35 cellular contexts compared by ENCODE assay signal in genomic region chr1:78718566-78718965, GRCh38.
A peak's percentile ranks its signal among the peaks of the same experiment; 100 is the strongest.
DNase-seq lines count a peak whose midpoint lies in the region; FAIRE-seq and TF ChIP-seq lines count a peak whose summit lies in the region.
"Had no signal": no experiment of that assay in that cellular context is flagged by ENCODE, and none has a peak within 500 bp of the region (broad histone marks: within the 10 kb centered on the region; RNA-seq: fewer than 3 reads in every experiment).

No MANE protein-coding gene starts in this region.

- no TSS peak for BruUV-seq in endothelial cell of umbilical vein (replicated peaks; lab: Mats Ljungman, UMichigan)

- H3K4me3 ChIP-seq in endothelial cell of umbilical vein (replicated peaks in 1 of 3; ENCODE audit: insufficient read depth in 1 of 3, low read depth in 1 of 3, low read length in 3 of 3), result no peak overlapping the region
- H3K4me3 ChIP-seq: cardiac muscle cell, coronary artery, neural progenitor cell, tibial nerve had no signal

- intact Hi-C loops in endothelial cell of umbilical vein (cut with micrococcal nuclease), result loop anchor here (10.0 kb wide), 1 partner anchor 116 kb away; no protein-coding TSS in a partner anchor

- H3K27me3 Mint-ChIP-seq in osteocyte (ENCODE audit: unreplicated experiment), result no peaks in the 10 kb centered on the region

- no peaks in the 10 kb centered on the region for H3K36me3 Mint-ChIP-seq in osteocyte (ENCODE audit: unreplicated experiment)
- H3K36me3 Mint-ChIP-seq: activated naive CD4-positive, alpha-beta T cell treated with anti-CD3 and anti-CD28 coated beads, Interleukin-2, amount 50 U/mL, for 72 hours; neural progenitor cell had no signal

- H3K79me2 ChIP-seq in endothelial cell of umbilical vein (ENCODE audit: control insufficient read depth, insufficient read depth, low read length), result no peaks in the 10 kb centered on the region

- H3K27me3 ChIP-seq in endothelial cell of umbilical vein (ENCODE audit: control insufficient read depth in 2 of 2, insufficient read depth in 2 of 2, low read length in 2 of 2), result no peaks in the 10 kb centered on the region
- H3K27me3 ChIP-seq: cardiac muscle cell, neural progenitor cell, tibial nerve had no signal

- H3K4me1 Mint-ChIP-seq in osteocyte (ENCODE audit: unreplicated experiment), result peaks cover 84% of the 10 kb centered on the region
- H3K4me1 Mint-ChIP-seq: activated CD4-positive, alpha-beta T cell treated with anti-CD3 and anti-CD28 coated beads for 36 hours had no signal

- CTCF ChIA-PET in endothelial cell of umbilical vein (lab: Charles Lee), result no interaction called here

- H3K27ac ChIP-seq in endothelial cell of umbilical vein (ENCODE audit: insufficient read depth, low read depth, low read length), result no peak overlapping the region
- H3K27ac ChIP-seq: cardiac muscle cell, coronary artery, epithelial cell of prostate, neural progenitor cell, tibial nerve, VCaP had no signal

- dilution Hi-C loops in endothelial cell of umbilical vein (cut with MboI; ENCODE audit: extremely low pct_ligation_motif_present, low sequenced_read_pairs), result no loop called here

- no peak overlapping the region for H3K4me2 ChIP-seq in endothelial cell of umbilical vein (ENCODE audit: insufficient read depth, low read length)
- H3K4me2 ChIP-seq: neural progenitor cell had no signal

- no peak for TF ChIP-seq CTCF in endothelial cell of umbilical vein (IDR thresholded peaks at IDR 0.05; ENCODE audit: extremely low read depth in 1 of 2, insufficient read depth in 1 of 2, low read depth in 1 of 2, low read length in 2 of 2)
- TF ChIP-seq CTCF in osteocyte (IDR thresholded peaks at IDR 0.05), result no peak

- TF ChIP-seq POLR2A in endothelial cell of umbilical vein (IDR thresholded peaks at IDR 0.05; ENCODE audit: low read depth, low read length), result no peak

- H3K9me3 ChIP-seq in endothelial cell of umbilical vein (replicated peaks; ENCODE audit: control insufficient read depth, insufficient read depth, low read length), result no peaks in the 10 kb centered on the region
- H3K9me3 ChIP-seq: tibial nerve had no signal

- H3K9ac ChIP-seq in endothelial cell of umbilical vein (replicated peaks; ENCODE audit: extremely low read depth, insufficient read depth, low read length), result no peak overlapping the region
- H3K9ac ChIP-seq: neural progenitor cell had no signal

- POLR2A ChIA-PET in endothelial cell of umbilical vein (lab: Charles Lee), result no interaction called here

- peak overlapping the region; percentile 59 for H3K27ac Mint-ChIP-seq in osteocyte (ENCODE audit: unreplicated experiment)
- H3K27ac Mint-ChIP-seq: activated CD4-positive, alpha-beta T cell treated with anti-CD3 and anti-CD28 coated beads for 36 hours; activated naive CD4-positive, alpha-beta T cell treated with anti-CD3 and anti-CD28 coated beads, Interleukin-2, amount 50 U/mL, for 72 hours; neural progenitor cell had no signal

- no peaks in the 10 kb centered on the region for H3K9me1 ChIP-seq in endothelial cell of umbilical vein (replicated peaks; ENCODE audit: control insufficient read depth, extremely low read depth, insufficient read depth, low read length)

- H2AFZ ChIP-seq in endothelial cell of umbilical vein (ENCODE audit: low read depth, low read length), result peak overlapping the region; percentile 54
- H2AFZ ChIP-seq: neural progenitor cell had no signal

- H3K36me3 ChIP-seq in endothelial cell of umbilical vein (ENCODE audit: control insufficient read depth in 2 of 2, extremely low read depth in 1 of 2, insufficient read depth in 2 of 2, low read length in 2 of 2), result no peaks in the 10 kb centered on the region
- H3K36me3 ChIP-seq: cardiac muscle cell, neural progenitor cell, tibial nerve had no signal

- no peak overlapping the region for H3K4me3 Mint-ChIP-seq in osteocyte (ENCODE audit: unreplicated experiment)
- H3K4me3 Mint-ChIP-seq: activated CD4-positive, alpha-beta T cell treated with anti-CD3 and anti-CD28 coated beads for 36 hours; neural progenitor cell had no signal

- peaks cover 15% of the 10 kb centered on the region for H3K9me3 Mint-ChIP-seq in osteocyte (ENCODE audit: unreplicated experiment)
- H3K9me3 Mint-ChIP-seq: activated naive CD4-positive, alpha-beta T cell treated with anti-CD3 and anti-CD28 coated beads, Interleukin-2, amount 50 U/mL, for 72 hours; neural progenitor cell had no signal

- no peak for FAIRE-seq in endothelial cell of umbilical vein (lab: Jason Lieb, UNC)
- FAIRE-seq: GM19239, HepG2, keratinocyte had no signal

- H4K20me1 ChIP-seq in endothelial cell of umbilical vein (replicated peaks; ENCODE audit: control insufficient read depth, extremely low read depth, insufficient read depth, low read length), result no peaks in the 10 kb centered on the region

- DNase-seq in EH (ENCODE audit: low read depth) (peak; percentile 36), RPMI7951 (ENCODE audit: low read depth) (peak; percentile 5), endothelial cell of umbilical vein (ENCODE audit: low read depth, low spot score) (peak; percentile 6), osteocyte (ENCODE audit: extremely low spot score, unreplicated experiment) (no peak), NCI-H1105 (lab: John Stamatoyannopoulos, UW) (no peak), foreskin melanocyte (no peak)
- DNase-seq in stimulated activated CD4-positive, alpha-beta T cell treated with anti-CD3 and anti-CD28 coated beads, Interleukin-2, amount 100 ng/mL, for 24 hours, result no peak
- no peak for DNase-seq in stimulated activated CD8-positive, alpha-beta memory T cell treated with anti-CD3 and anti-CD28 coated beads, Interleukin-4, amount 100 ng/mL, for 48 hours
- DNase-seq: activated CD4-positive, alpha-beta T cell treated with anti-CD3 and anti-CD28 coated beads for 36 hours; activated CD8-positive, alpha-beta memory T cell treated with anti-CD3 and anti-CD28 coated beads for 24 hours; activated effector memory CD4-positive, alpha-beta T cell treated with Interleukin-2 at 50 U/mL for 16 hours; C1 segment of cervical spinal cord; COR-L47; effector CD8-positive, alpha-beta T cell; GF-D8; Karpas-422; left ventricle myocardium superior; MV-4-11; NCI-H1694; NCI-H748 treated with DMSO at 0.1 percent for 48 hours; posterior cingulate gyrus; right cardiac atrium; SHP77 treated with DMSO at 0.1 percent for 48 hours; stimulated activated CD4-positive, alpha-beta T cell treated with anti-CD3 and anti-CD28 coated beads, Interleukin-4, amount 100 ng/mL, for 24 hours; T1000 had no signal

- H3K4me1 ChIP-seq in endothelial cell of umbilical vein (ENCODE audit: control insufficient read depth, extremely low read depth, insufficient read depth, low read length), result no peaks in the 10 kb centered on the region
- H3K4me1 ChIP-seq: neural progenitor cell had no signal

TF ChIP-seq in endothelial cell of umbilical vein, 7 proteins besides CTCF, POLR2A, EP300 and RAD21:
- peak; percentile 4 for TF ChIP-seq JUN (IDR thresholded peaks at IDR 0.05; ENCODE audit: borderline replicate concordance, insufficient read depth, insufficient read length, low read depth)
- peak; percentile 10 for TF ChIP-seq FOS (IDR thresholded peaks at IDR 0.05; ENCODE audit: borderline replicate concordance, insufficient read depth, low read length)
- TF ChIP-seq EZH2 (IDR thresholded peaks at IDR 0.05; ENCODE audit: borderline replicate concordance, low read depth, low read length, severe bottlenecking), result no peak

Comparison
In these comparisons a context has a peak if more than half of its experiments do, and no peak if none do; other contexts are left out.
1. DNase-seq: peak in EH (single experiment), RPMI7951 (single experiment) and endothelial cell of umbilical vein (single experiment); none in osteocyte (single experiment), NCI-H1105 (single experiment), foreskin melanocyte (single experiment), stimulated activated CD4-positive, alpha-beta T cell treated with anti-CD3 and anti-CD28 coated beads, Interleukin-2, amount 100 ng/mL, for 24 hours (0 of 2) and stimulated activated CD8-positive, alpha-beta memory T cell treated with anti-CD3 and anti-CD28 coated beads, Interleukin-4, amount 100 ng/mL, for 48 hours (single experiment).